ENCODE assay signal across 9 cellular contexts in the genomic region with DNA sequence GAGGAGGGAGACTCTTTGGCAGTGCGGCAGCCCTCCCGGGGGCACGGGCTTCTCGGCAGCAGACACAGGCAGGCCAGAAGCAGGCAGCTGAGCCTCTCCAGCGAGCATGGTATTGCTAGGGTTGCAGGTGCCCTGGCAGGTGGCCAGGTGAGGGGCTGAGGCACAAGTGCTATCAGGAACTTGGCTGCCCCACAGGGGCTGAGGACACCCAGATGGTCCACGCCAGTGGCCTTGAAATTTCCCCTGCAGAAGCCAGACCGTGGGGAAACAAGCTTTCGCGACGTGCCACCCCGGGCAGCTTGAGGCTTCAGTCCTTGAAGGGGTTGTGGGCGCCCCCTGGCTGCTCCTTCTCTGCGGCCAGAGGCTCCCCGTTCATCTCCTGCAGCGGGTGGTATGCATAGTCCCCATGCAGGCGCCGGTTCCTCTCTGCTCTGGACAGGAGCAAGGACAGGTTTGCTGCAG. TPM values are rescaled to one million over a fixed set of nuclear protein-coding genes. Genes with fewer than 3 reads are reported as not detected.
DNase-seq lines count a peak whose midpoint lies in the region; ATAC-seq, FAIRE-seq and TF ChIP-seq lines count a peak whose summit lies in the region.
"Had no signal": no experiment of that assay in that cellular context is flagged by ENCODE, and none has a peak within 500 bp of the region (broad histone marks: within the 10 kb centered on the region; RNA-seq: fewer than 3 reads in every experiment).

No MANE protein-coding gene starts in this region.

- no peaks in the 10 kb centered on the region for H4K20me1 ChIP-seq in neural progenitor cell (ENCODE audit: low read depth)

- H3K4me1 Mint-ChIP-seq in neural progenitor cell, result no peaks in the 10 kb centered on the region

- no peak overlapping the region for H3K9ac ChIP-seq in neural progenitor cell

- H3K36me3 ChIP-seq in bronchial epithelial cell (ENCODE audit: control insufficient read depth, insufficient read depth, low read length), result no peaks in the 10 kb centered on the region
- H3K36me3 ChIP-seq in neural progenitor cell, result no peaks in the 10 kb centered on the region
- H3K36me3 ChIP-seq: HAP-1 had no signal

- no peak overlapping the region for H3K4me3 Mint-ChIP-seq in neural progenitor cell

- H3F3A ChIP-seq in neural progenitor cell (ENCODE audit: low read depth), result peaks cover 9% of the 10 kb centered on the region

- DNase-seq in ELR (ENCODE audit: low read depth) (peak; percentile 16), NCI-H2081 treated with DMSO at 0.1 percent for 48 hours (lab: John Stamatoyannopoulos, UW) (peak; percentile 1), bronchial epithelial cell (ENCODE audit: low read depth) (no peak), neural progenitor cell (ENCODE audit: low spot score) (peak; percentile 86), mucosa of gallbladder (ENCODE audit: low spot score) (no peak)

- TF ChIP-seq CTCF in bronchial epithelial cell (IDR thresholded peaks at IDR 0.05; ENCODE audit: insufficient read depth, low read length, severe bottlenecking), result peak; percentile 16
- TF ChIP-seq CTCF in neural progenitor cell (IDR thresholded peaks at IDR 0.05), result peak; percentile 69

- H3K4me1 ChIP-seq in neural progenitor cell, result no peaks in the 10 kb centered on the region
- H3K4me1 ChIP-seq: HAP-1 had no signal

- no peak overlapping the region for H3K27ac ChIP-seq in neural progenitor cell

- no peaks in the 10 kb centered on the region for H3K36me3 Mint-ChIP-seq in neural progenitor cell

- no peak overlapping the region for H3K4me2 ChIP-seq in neural progenitor cell

- H3K27me3 ChIP-seq in bronchial epithelial cell (ENCODE audit: control insufficient read depth, insufficient read depth, low read length) (peaks cover 1% of the 10 kb centered on the region), neural progenitor cell (no peaks in the 10 kb centered on the region)

- H2AFZ ChIP-seq in neural progenitor cell (replicated peaks), result peak overlapping the region; percentile 82

- ATAC-seq in HG02981 (IDR thresholded peaks at IDR 0.05; ENCODE audit: unreplicated experiment) (no peak), HG03159 (IDR thresholded peaks at IDR 0.05; ENCODE audit: unreplicated experiment) (no peak), HG03025 (IDR thresholded peaks at IDR 0.05; ENCODE audit: low FRiP score, unreplicated experiment) (no peak)

- peaks cover 10% of the 10 kb centered on the region for H3K27me3 Mint-ChIP-seq in neural progenitor cell (ENCODE audit: insufficient read depth, low read depth)

- H3K9me3 ChIP-seq in neural progenitor cell (ENCODE audit: low read depth), result no peaks in the 10 kb centered on the region
- H3K9me3 ChIP-seq: HAP-1 had no signal

- H3K4me3 ChIP-seq in bronchial epithelial cell (ENCODE audit: low read depth, low read length), result no peak overlapping the region
- no peak overlapping the region for H3K4me3 ChIP-seq in neural progenitor cell
- H3K4me3 ChIP-seq: HAP-1 had no signal

- H3K27ac Mint-ChIP-seq in neural progenitor cell, result no peak overlapping the region

- no peaks in the 10 kb centered on the region for H3K9me3 Mint-ChIP-seq in neural progenitor cell

- FAIRE-seq in bronchial epithelial cell (lab: Jason Lieb, UNC), result no peak

- no peaks in the 10 kb centered on the region for H3K79me2 ChIP-seq in neural progenitor cell (ENCODE audit: low read depth)

RNA-seq across cellular contexts. Expression of a gene that starts 8.5 kb away (rescaled TPM):
- total RNA-seq in bronchial epithelial cell (9.2 and 9.7 TPM in 2 replicates), neural progenitor cell (ENCODE audit: low replicate concordance) (3.3 and 19.9 TPM in 2 replicates), mucosa of gallbladder (10.7 TPM)

RNA-seq across cellular contexts. Expression of a gene that starts 40.6 kb away (rescaled TPM):
- total RNA-seq in bronchial epithelial cell (not detected in 2 replicates), neural progenitor cell (ENCODE audit: low replicate concordance) (0.37 and 1.0 TPM in 2 replicates), mucosa of gallbladder (25.0 TPM)

RNA-seq across cellular contexts. Expression of a gene that starts 46.4 kb away (rescaled TPM):
- total RNA-seq in bronchial epithelial cell (16.4 and 20.5 TPM in 2 replicates), neural progenitor cell (ENCODE audit: low replicate concordance) (6.1 and 12.5 TPM in 2 replicates), mucosa of gallbladder (26.2 TPM)

Comparison
In these comparisons a context has a peak if more than half of its experiments do, and no peak if none do; other contexts are left out.
1. DNase-seq: peak in ELR (single experiment), NCI-H2081 treated with DMSO at 0.1 percent for 48 hours (single experiment) and neural progenitor cell (single experiment); none in bronchial epithelial cell (single experiment) and mucosa of gallbladder (single experiment).
2. RNA of a gene that starts 40.6 kb away (total RNA-seq): 25.0 TPM in mucosa of gallbladder (single experiment); 0.37 to 1.0 TPM in neural progenitor cell and not detected in bronchial epithelial cell; every median in the first group is over 10 times any median in the second.